1 cellular context compared by ENCODE assay signal in genomic region chr12:47014474-47014873, GRCh38.
TF ChIP-seq lines count a peak whose summit lies in the region.

No MANE protein-coding gene starts in this region.

TF ChIP-seq in SK-N-SH, 30 proteins besides CTCF, POLR2A, EP300 and RAD21 (continued from another document):
- TF ChIP-seq IRF3 (IDR thresholded peaks at IDR 0.05; ENCODE audit: low read depth, low read length), result no peak
- no peak for TF ChIP-seq EZH2phosphoT487 (IDR thresholded peaks at IDR 0.05; ENCODE audit: borderline replicate concordance, low read depth)
- no peak for TF ChIP-seq ELF1 (IDR thresholded peaks at IDR 0.05)
- no peak for TF ChIP-seq MXI1 (IDR thresholded peaks at IDR 0.05; ENCODE audit: low read depth, low read length)
- peak; percentile 49; the same call in 1 of the 2 replicates for TF ChIP-seq TAF1 (IDR thresholded peaks at IDR 0.05; ENCODE audit: borderline replicate concordance, low read depth, low read length)
- TF ChIP-seq FOSL2 (IDR thresholded peaks at IDR 0.05; ENCODE audit: borderline replicate concordance, low read depth), result peak; percentile 78; the same call in 1 of the 2 replicates
- peak; percentile 47; the same call in 1 of the 2 replicates for TF ChIP-seq RXRA (IDR thresholded peaks at IDR 0.05; ENCODE audit: borderline replicate concordance, low read depth)
- TF ChIP-seq SMC3 (IDR thresholded peaks at IDR 0.05; ENCODE audit: low read depth, low read length), result no peak
- TF ChIP-seq FOXJ3 (CRISPR knock-in tag; IDR thresholded peaks at IDR 0.05), result no peak
- TF ChIP-seq RFX5 (IDR thresholded peaks at IDR 0.05; ENCODE audit: low read length), result no peak
- TF ChIP-seq FOXM1 (IDR thresholded peaks at IDR 0.05; ENCODE audit: low read depth), result peak; percentile 52; the same call in 1 of the 2 replicates
- TF ChIP-seq CHD2 (IDR thresholded peaks at IDR 0.05; ENCODE audit: low read length, partially characterized antibody), result no peak
- peak; percentile 67; the same call in 1 of the 2 replicates for TF ChIP-seq POLR2AphosphoS5 (IDR thresholded peaks at IDR 0.05; ENCODE audit: low read depth, low read length)
- TF ChIP-seq MAX (IDR thresholded peaks at IDR 0.05; ENCODE audit: low read depth), result peak; percentile 78
- peak; percentile 53; the same call in 1 of the 2 replicates for TF ChIP-seq ZBTB33 (IDR thresholded peaks at IDR 0.05; ENCODE audit: borderline replicate concordance, low read depth)
- TF ChIP-seq NFIC (IDR thresholded peaks at IDR 0.05; ENCODE audit: borderline replicate concordance), result peak; percentile 59; the same call in 1 of the 2 replicates
